ENCODE assay signal across 8 cellular contexts in genomic region chr2:156319811-156320490, GRCh38. TPM values are rescaled to one million over a fixed set of nuclear protein-coding genes. Genes with fewer than 3 reads are reported as not detected.
DNase-seq lines count a peak whose midpoint lies in the region; ATAC-seq, FAIRE-seq and TF ChIP-seq lines count a peak whose summit lies in the region.

No MANE protein-coding gene starts in this region.

- no peaks in the 10 kb centered on the region for H3K9me3 ChIP-seq in endothelial cell of umbilical vein (replicated peaks; ENCODE audit: control insufficient read depth, insufficient read depth, low read length)
- no peaks in the 10 kb centered on the region for H3K9me3 ChIP-seq in mucosa of descending colon
- no peaks in the 10 kb centered on the region for H3K9me3 ChIP-seq in uterus

- TF ChIP-seq POLR2A in endothelial cell of umbilical vein (IDR thresholded peaks at IDR 0.05; ENCODE audit: low read depth, low read length) (no peak), uterus (IDR thresholded peaks at IDR 0.05) (no peak)

- H3K9ac ChIP-seq in endothelial cell of umbilical vein (replicated peaks; ENCODE audit: extremely low read depth, insufficient read depth, low read length) = no peak overlapping the region

- POLR2A ChIA-PET in endothelial cell of umbilical vein (lab: Charles Lee) = interaction anchor here (0.6 kb wide), 1 partner anchor 605 kb away, joined by 10 read pairs; no protein-coding TSS in a partner anchor

- peak overlapping the region; percentile 53 for H2AFZ ChIP-seq in endothelial cell of umbilical vein (ENCODE audit: low read depth, low read length)

- H3K4me3 Mint-ChIP-seq in activated T-cell treated with anti-CD3 and anti-CD28 coated beads, Interleukin-2, amount 50 U/mL, for 24 hours = peak overlapping the region; percentile 73

- H3K79me2 ChIP-seq in endothelial cell of umbilical vein (ENCODE audit: control insufficient read depth, insufficient read depth, low read length) = no peaks in the 10 kb centered on the region

- ATAC-seq in mucosa of descending colon (peak; percentile 72), GM21576 (IDR thresholded peaks at IDR 0.05; ENCODE audit: unreplicated experiment) (no peak)

- H3K4me1 Mint-ChIP-seq in activated T-cell treated with anti-CD3 and anti-CD28 coated beads, Interleukin-2, amount 50 U/mL, for 24 hours (ENCODE audit: low read depth) = peaks cover 40% of the 10 kb centered on the region

- dilution Hi-C loops in endothelial cell of umbilical vein (cut with MboI; ENCODE audit: extremely low pct_ligation_motif_present, low sequenced_read_pairs) = no loop called here

- H3K9me3 Mint-ChIP-seq in activated T-cell treated with anti-CD3 and anti-CD28 coated beads, Interleukin-2, amount 50 U/mL, for 24 hours = no peaks in the 10 kb centered on the region

- peaks cover 40 to 59% of the 10 kb centered on the region in 2 experiments for H3K27me3 ChIP-seq in endothelial cell of umbilical vein (ENCODE audit: control insufficient read depth in 2 of 2, insufficient read depth in 2 of 2, low read length in 2 of 2)
- peaks cover 0 to 18% of the 10 kb centered on the region in 2 donors for H3K27me3 ChIP-seq in uterus

- H3K36me3 Mint-ChIP-seq in activated T-cell treated with anti-CD3 and anti-CD28 coated beads, Interleukin-2, amount 50 U/mL, for 24 hours (ENCODE audit: low read depth) = peaks cover 22% of the 10 kb centered on the region

- no peaks in the 10 kb centered on the region for H4K20me1 ChIP-seq in endothelial cell of umbilical vein (replicated peaks; ENCODE audit: control insufficient read depth, extremely low read depth, insufficient read depth, low read length)

- no peak overlapping the region for H3K4me2 ChIP-seq in endothelial cell of umbilical vein (ENCODE audit: insufficient read depth, low read length)

- no peak for FAIRE-seq in endothelial cell of umbilical vein (lab: Jason Lieb, UNC)

- no TSS peak for BruUV-seq in endothelial cell of umbilical vein (replicated peaks; lab: Mats Ljungman, UMichigan)

- H3K27ac ChIP-seq in endothelial cell of umbilical vein (ENCODE audit: insufficient read depth, low read depth, low read length) (no peak overlapping the region), uterus (peak overlapping the region; percentile 46)

- peaks cover 82% of the 10 kb centered on the region for H3K27me3 Mint-ChIP-seq in activated T-cell treated with anti-CD3 and anti-CD28 coated beads, Interleukin-2, amount 50 U/mL, for 24 hours

- no peak overlapping the region for H3K27ac Mint-ChIP-seq in activated T-cell treated with anti-CD3 and anti-CD28 coated beads, Interleukin-2, amount 50 U/mL, for 24 hours

- H3K4me1 ChIP-seq in endothelial cell of umbilical vein (ENCODE audit: control insufficient read depth, extremely low read depth, insufficient read depth, low read length) = peaks cover 12% of the 10 kb centered on the region
- H3K4me1 ChIP-seq in mucosa of descending colon (ENCODE audit: low read depth) = peaks cover 11% of the 10 kb centered on the region
- H3K4me1 ChIP-seq in uterus = peaks cover 0 to 12% of the 10 kb centered on the region in 2 donors

- no peaks in the 10 kb centered on the region for H3K36me3 ChIP-seq in endothelial cell of umbilical vein (ENCODE audit: control insufficient read depth in 2 of 2, extremely low read depth in 1 of 2, insufficient read depth in 2 of 2, low read length in 2 of 2)
- H3K36me3 ChIP-seq in mucosa of descending colon (ENCODE audit: low read depth) = no peaks in the 10 kb centered on the region
- H3K36me3 ChIP-seq in uterus = no peaks in the 10 kb centered on the region

- DNase-seq in activated T-cell treated with anti-CD3 and anti-CD28 coated beads, Interleukin-2, amount 50 U/mL, for 24 hours = no peak
- DNase-seq in activated T-cell treated with anti-CD3 and anti-CD28 coated beads for 4 hours = no peak
- no peak for DNase-seq in endothelial cell of umbilical vein (ENCODE audit: low read depth, low spot score)
- DNase-seq in mucosa of descending colon = peak; percentile 58 to 68 (median 60)
- DNase-seq in uterus = peak in 1 of 2 donors; percentile 50
- no peak for DNase-seq in DMS114 treated with DMSO at 0.1 percent for 48 hours (lab: John Stamatoyannopoulos, UW; ENCODE audit: unreplicated experiment)
- no peak for DNase-seq in activated effector memory CD4-positive, alpha-beta T cell treated with anti-CD3 and anti-CD28 coated beads, Interleukin-2, amount 50 U/mL, for 16 hours

- no peaks in the 10 kb centered on the region for H3K9me1 ChIP-seq in endothelial cell of umbilical vein (replicated peaks; ENCODE audit: control insufficient read depth, extremely low read depth, insufficient read depth, low read length)

- CTCF ChIA-PET in endothelial cell of umbilical vein (lab: Charles Lee) = interaction anchor here (0.9 to 1.9 kb wide), 3 partner anchors 15 to 943 kb away, joined by 3 to 5 read pairs (median 4); no protein-coding TSS in a partner anchor

- no peak for TF ChIP-seq CTCF in endothelial cell of umbilical vein (IDR thresholded peaks at IDR 0.05; ENCODE audit: extremely low read depth in 1 of 2, insufficient read depth in 1 of 2, low read depth in 1 of 2, low read length in 2 of 2)
- no peak for TF ChIP-seq CTCF in mucosa of descending colon (IDR thresholded peaks at IDR 0.05)
- peak in 1 of 4 experiments; percentile 21 for TF ChIP-seq CTCF in uterus (IDR thresholded peaks at IDR 0.05)

- peak overlapping the region in 1 of 3 experiments; percentile 18 for H3K4me3 ChIP-seq in endothelial cell of umbilical vein (replicated peaks in 1 of 3; ENCODE audit: insufficient read depth in 1 of 3, low read depth in 1 of 3, low read length in 3 of 3)
- H3K4me3 ChIP-seq in mucosa of descending colon = no peak overlapping the region
- H3K4me3 ChIP-seq in uterus = peak overlapping the region; percentile 24 to 37

- intact Hi-C loops in endothelial cell of umbilical vein (cut with micrococcal nuclease) (no loop called here), mucosa of descending colon (cut with DNase I, micrococcal nuclease) (no loop called here), uterus (cut with DNase I; ENCODE audit: low total_unique reads) (no loop called here)

TF ChIP-seq in endothelial cell of umbilical vein, 7 proteins besides CTCF, POLR2A, EP300 and RAD21:
- TF ChIP-seq MAX (IDR thresholded peaks at IDR 0.05; ENCODE audit: insufficient read depth, insufficient read length) = no peak
- TF ChIP-seq EZH2 (IDR thresholded peaks at IDR 0.05; ENCODE audit: borderline replicate concordance, low read depth, low read length, severe bottlenecking) = no peak
- TF ChIP-seq MYC (IDR thresholded peaks at IDR 0.05; ENCODE audit: low read depth, low read length) = no peak
- no peak for TF ChIP-seq POLR2AphosphoS5 (IDR thresholded peaks at IDR 0.05; ENCODE audit: insufficient read depth, low read depth, low read length)
- TF ChIP-seq JUN (IDR thresholded peaks at IDR 0.05; ENCODE audit: borderline replicate concordance, insufficient read depth, insufficient read length, low read depth) = no peak
- TF ChIP-seq FOS (IDR thresholded peaks at IDR 0.05; ENCODE audit: borderline replicate concordance, insufficient read depth, low read length) = no peak
- TF ChIP-seq GATA2 (IDR thresholded peaks at IDR 0.05; ENCODE audit: insufficient read depth, insufficient read length, low read depth, low read length) = no peak

RNA-seq across cellular contexts. Expression of gene NR4A2, which starts 12.6 kb away (rescaled TPM):
- total RNA-seq in endothelial cell of umbilical vein (1.0 and 1.8 TPM in 2 replicates), mucosa of descending colon (10 to 100 TPM in 1 of 3 donors, 1 to 10 TPM in 2; 2.9 to 10.4 (median 3.0) TPM), uterus (10 to 100 TPM in 1 of 4 donors, 1 to 10 TPM in 2, under 1 TPM in 1; 0.83 to 15.9 (median 3.4) TPM)
- 1.4 and 1.9 TPM in 2 replicates for polyA plus RNA-seq in endothelial cell of umbilical vein
- 1.1 and 1.8 TPM in 2 replicates for polyA plus RNA-seq in endothelial cell of umbilical vein (2011; cell fraction: cytosol; rRNA removed)
- 17.6 and 23.5 TPM in 2 replicates for polyA plus RNA-seq in endothelial cell of umbilical vein (2011; cell fraction: nucleus; rRNA removed)
- polyA plus RNA-seq in endothelial cell of umbilical vein (2012) = 0.70 and 1.1 TPM in 2 replicates
- polyA minus RNA-seq in endothelial cell of umbilical vein = 3.3 and 3.4 TPM in 2 replicates
- polyA minus RNA-seq in endothelial cell of umbilical vein (2011; cell fraction: cytosol; rRNA and poly(A)+ RNA removed) = 8.4 TPM
- polyA minus RNA-seq in endothelial cell of umbilical vein (2011; cell fraction: nucleus; rRNA and poly(A)+ RNA removed) = 19.0 and 32.3 TPM in 2 replicates

Comparison
In these comparisons a context has a peak if more than half of its experiments do, and no peak if none do; other contexts are left out.
1. DNase-seq: peak in mucosa of descending colon (3 of 3); none in activated T-cell treated with anti-CD3 and anti-CD28 coated beads, Interleukin-2, amount 50 U/mL, for 24 hours (single experiment), activated T-cell treated with anti-CD3 and anti-CD28 coated beads for 4 hours (single experiment), endothelial cell of umbilical vein (single experiment), DMS114 treated with DMSO at 0.1 percent for 48 hours (single experiment) and activated effector memory CD4-positive, alpha-beta T cell treated with anti-CD3 and anti-CD28 coated beads, Interleukin-2, amount 50 U/mL, for 16 hours (single experiment).